Comparison of ENCODE assay signal across 8 cellular contexts in genomic region chr5:58459276-58459859, GRCh38. TPM values are rescaled to one million over a fixed set of nuclear protein-coding genes. Genes with fewer than 3 reads are reported as not detected.
DNase-seq lines count a peak whose midpoint lies in the region; ATAC-seq and TF ChIP-seq lines count a peak whose summit lies in the region.

No MANE protein-coding gene starts in this region.

- TF ChIP-seq POLR2A in lower leg skin (IDR thresholded peaks at IDR 0.05) = no peak

- CTCF ChIA-PET in SK-N-SH (lab: Yijun Ruan, JAX) = interaction anchor here (0.6 to 6.1 kb wide), 19 partner anchors 11 to 1179 kb away, joined by 3 to 206 read pairs (median 7); no protein-coding TSS in a partner anchor

- H3K4me2 ChIP-seq in DND-41 (ENCODE audit: insufficient read depth, low read length) = peak overlapping the region; percentile 91
- peak overlapping the region; percentile 87 for H3K4me2 ChIP-seq in SK-N-SH

- no peak for TF ChIP-seq RAD21 in SK-N-SH (IDR thresholded peaks at IDR 0.05; ENCODE audit: low read length)

- H3K9me2 ChIP-seq in SK-N-SH = no peaks in the 10 kb centered on the region

- H4K20me1 ChIP-seq in DND-41 (ENCODE audit: insufficient read depth, low read length) = no peaks in the 10 kb centered on the region
- peaks cover 54% of the 10 kb centered on the region for H4K20me1 ChIP-seq in SK-N-SH (ENCODE audit: insufficient read depth)

- H3K4me1 ChIP-seq in DND-41 (ENCODE audit: insufficient read depth, low read length) (peaks cover 40% of the 10 kb centered on the region), SK-N-SH (ENCODE audit: control insufficient read depth in 1 of 2, insufficient read depth in 2 of 2, low read depth in 1 of 2, low read length in 1 of 2) (peaks cover 0 to 7% of the 10 kb centered on the region in 2 experiments; a peak in 2 of 4 replicates), colonic mucosa (no peaks in the 10 kb centered on the region)

- DNase-seq in DND-41 (no peak), SK-N-SH (no peak), colonic mucosa (peak; percentile 52), lower leg skin (ENCODE audit: low spot score in 2 of 2) (peak; percentile 34 to 91), substantia nigra (lab: John Stamatoyannopoulos, UW) (peak in 22 of 49 donors; percentile 14 to 52 (median 30)), GF-D8 (lab: John Stamatoyannopoulos, UW) (no peak)

- peaks cover 35% of the 10 kb centered on the region for H3F3A ChIP-seq in SK-N-SH (replicated peaks; ENCODE audit: insufficient read depth)

- H3K27me3 ChIP-seq in DND-41 (ENCODE audit: insufficient read depth, low read length, poor library complexity) (peaks cover 12% of the 10 kb centered on the region), SK-N-SH (ENCODE audit: insufficient read depth) (no peaks in the 10 kb centered on the region), colonic mucosa (no peaks in the 10 kb centered on the region)

- H3K4me3 ChIP-seq in DND-41 (ENCODE audit: low read depth in 1 of 2, low read length in 2 of 2) = peak overlapping the region; percentile 46 to 78; a peak in 3 of 4 replicates
- peak overlapping the region; percentile 90 to 93 for H3K4me3 ChIP-seq in SK-N-SH (ENCODE audit: low read depth in 2 of 2, low read length in 1 of 2)
- peak overlapping the region; percentile 78 for H3K4me3 ChIP-seq in colonic mucosa
- peak overlapping the region; percentile 82 for H3K4me3 ChIP-seq in lower leg skin (ENCODE audit: low read depth, poor library complexity, severe bottlenecking)

- TF ChIP-seq CTCF in DND-41 (IDR thresholded peaks at IDR 0.05; ENCODE audit: borderline replicate concordance, extremely low read depth, low read length, poor library complexity, severe bottlenecking) (no peak), SK-N-SH (IDR thresholded peaks at IDR 0.05) (no peak), colonic mucosa (IDR thresholded peaks at IDR 0.05) (no peak), lower leg skin (IDR thresholded peaks at IDR 0.05) (no peak)

- H2AFZ ChIP-seq in DND-41 (ENCODE audit: low read depth, low read length) (peak overlapping the region; percentile 92), SK-N-SH (ENCODE audit: low read depth) (no peak overlapping the region)

- no peak for TF ChIP-seq EP300 in SK-N-SH (IDR thresholded peaks at IDR 0.05; ENCODE audit: borderline replicate concordance in 1 of 2, low read depth in 1 of 2, low read length in 1 of 2)

- 0% methylated on average over 4 of the region's 43 CpGs for WGBS in SK-N-SH (ENCODE audit: low lambda C conversion rate)
- WGBS in lower leg skin, 2 donors = 0% methylated on average over 19 of the region's 43 CpGs

- no peaks in the 10 kb centered on the region for H3K79me2 ChIP-seq in DND-41 (ENCODE audit: insufficient read depth, low read length)
- H3K79me2 ChIP-seq in SK-N-SH (ENCODE audit: insufficient read depth) = peaks cover 54% of the 10 kb centered on the region

- H3K36me3 ChIP-seq in DND-41 (ENCODE audit: insufficient read depth, low read length) = peaks cover 18% of the 10 kb centered on the region
- H3K36me3 ChIP-seq in SK-N-SH (replicated peaks in 1 of 2; ENCODE audit: control insufficient read depth in 1 of 2, insufficient read depth in 2 of 2, low read length in 1 of 2) = peaks cover 44% of the 10 kb centered on the region in 2 experiments
- H3K36me3 ChIP-seq in colonic mucosa = no peaks in the 10 kb centered on the region

- H3K9ac ChIP-seq in DND-41 (ENCODE audit: low read depth, low read length) (peak overlapping the region; percentile 72), SK-N-SH (peak overlapping the region; percentile 95), colonic mucosa (ENCODE audit: low read depth in 2 of 2, low read length in 2 of 2) (peak overlapping the region; percentile 81 to 95)

- ATAC-seq in DND-41 (ENCODE audit: insufficient read depth, low read depth) (no peak), HG02588 (IDR thresholded peaks at IDR 0.05; ENCODE audit: unreplicated experiment) (peak; percentile 1), HG03175 (IDR thresholded peaks at IDR 0.05; ENCODE audit: unreplicated experiment) (no peak)

- H3K27ac ChIP-seq in DND-41 (ENCODE audit: low read length) (peak overlapping the region; percentile 41), SK-N-SH (ENCODE audit: low read depth in 2 of 2, low read length in 1 of 2) (peak overlapping the region; percentile 85 to 87), colonic mucosa (peak overlapping the region; percentile 86), substantia nigra (ENCODE audit: low read depth, low read length, poor library complexity, severe bottlenecking) (peak overlapping the region; percentile 86)

- H3K9me3 ChIP-seq in DND-41 (ENCODE audit: insufficient read depth, low read length, severe bottlenecking) (no peaks in the 10 kb centered on the region), SK-N-SH (no peaks in the 10 kb centered on the region), colonic mucosa (no peaks in the 10 kb centered on the region)

- intact Hi-C loops in colonic mucosa (cut with DNase I) (loop anchor here (10.0 kb wide), 1 partner anchor 385 kb away; no protein-coding TSS in a partner anchor), lower leg skin (cut with DNase I; ENCODE audit: low total_unique reads) (no loop called here)

- POLR2A ChIA-PET in SK-N-SH (lab: Yijun Ruan, JAX) = interaction anchor here (1.7 kb wide), 1 partner anchor 572 kb away, joined by 6 read pairs; no protein-coding TSS in a partner anchor

TF ChIP-seq in SK-N-SH, 30 proteins besides CTCF, POLR2A, EP300 and RAD21:
- no peak for TF ChIP-seq MEF2A (IDR thresholded peaks at IDR 0.05; ENCODE audit: borderline replicate concordance, low read depth)
- no peak for TF ChIP-seq MAX (IDR thresholded peaks at IDR 0.05; ENCODE audit: low read depth)
- 0 out of 2 replicates have a peak, but pooled peaks have one; percentile 1 for TF ChIP-seq JUND (IDR thresholded peaks at IDR 0.05)
- no peak for TF ChIP-seq RCOR1 (IDR thresholded peaks at IDR 0.05; ENCODE audit: low read length)
- TF ChIP-seq RFX5 (IDR thresholded peaks at IDR 0.05; ENCODE audit: low read length) = no peak
- no peak for TF ChIP-seq YY1 (IDR thresholded peaks at IDR 0.05; ENCODE audit: low read depth)
- no peak for TF ChIP-seq FOXJ3 (CRISPR knock-in tag; IDR thresholded peaks at IDR 0.05)

RNA-seq across cellular contexts. Expression of gene PLK2, which starts 0.5 kb away (rescaled TPM):
- 157 and 225 TPM in 2 replicates for polyA plus RNA-seq in SK-N-SH (2012; rRNA removed)
- 138 and 149 TPM in 2 replicates for polyA plus RNA-seq in SK-N-SH (2012; cell fraction: cytosol; rRNA removed)
- polyA plus RNA-seq in SK-N-SH (2012; cell fraction: nucleus; rRNA removed) = 480 and 571 TPM in 2 replicates
- 10 to 100 TPM; 21.8 to 28.3 TPM for total RNA-seq in colonic mucosa
- 100 to 1,000 TPM; 109 to 229 (median 153) TPM for total RNA-seq in lower leg skin

RNA-seq across cellular contexts. Expression of gene GAPT, which starts 31.9 kb away (rescaled TPM):
- polyA plus RNA-seq in SK-N-SH (2012; rRNA removed) = not detected in 2 replicates
- not detected in 2 replicates for polyA plus RNA-seq in SK-N-SH (2012; cell fraction: cytosol; rRNA removed)
- not detected in 2 replicates for polyA plus RNA-seq in SK-N-SH (2012; cell fraction: nucleus; rRNA removed)
- total RNA-seq in colonic mucosa (1 to 10 TPM in 1 of 2 donors, under 1 TPM in 1; 0.69 to 1.3 TPM), lower leg skin (1 to 10 TPM in 1 of 4 donors, under 1 TPM in 1, not detected in 2; 0.39 to 1.6 TPM)

Comparison
In these comparisons a context has a peak if more than half of its experiments do, and no peak if none do; other contexts are left out.
1. DNase-seq: peak in colonic mucosa (single experiment) and lower leg skin (2 of 2); none in DND-41 (single experiment), SK-N-SH (single experiment) and GF-D8 (single experiment).
2. Peak in every context shown above with its lines, with median percentiles within 50 percentile points of each other: H3K27ac ChIP-seq, H3K4me3 ChIP-seq and H3K9ac ChIP-seq.